16 cellular contexts compared by ENCODE assay signal in the genomic region with DNA sequence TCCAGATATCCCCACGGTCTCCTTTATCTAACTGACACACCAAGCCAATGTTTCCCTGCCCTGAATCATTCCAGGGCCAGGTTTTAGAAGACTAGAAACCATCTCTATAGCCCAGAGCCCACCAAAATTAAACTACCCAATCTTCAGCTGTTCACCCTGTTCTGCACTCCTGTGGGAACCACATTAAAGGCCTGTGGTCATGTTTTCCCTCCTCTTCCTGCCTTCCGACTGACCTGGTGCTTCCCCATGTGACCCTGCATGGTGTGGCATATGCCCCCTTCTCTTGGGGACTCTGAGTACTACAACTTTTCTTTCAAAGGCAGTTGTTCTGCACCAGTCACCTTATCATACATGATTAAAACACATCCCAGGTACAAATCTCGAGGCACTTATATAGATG.
"Had no signal": no experiment of that assay in that cellular context is flagged by ENCODE, and none has a peak within 500 bp of the region (broad histone marks: within the 10 kb centered on the region; RNA-seq: fewer than 3 reads in every experiment).

No MANE protein-coding gene starts in this region.

- H3K4me3 ChIP-seq: breast epithelium, heart right ventricle, left lung, stomach, vagina had no signal

- H3K27me3 ChIP-seq: breast epithelium, heart right ventricle, left lung, stomach, vagina had no signal

- H3K9me3 ChIP-seq: breast epithelium, left lung, stomach, vagina had no signal

- H3K36me3 ChIP-seq: breast epithelium, heart right ventricle, left lung, stomach, vagina had no signal

- H3K4me3 Mint-ChIP-seq: activated CD4-positive, alpha-beta T cell treated with anti-CD3 and anti-CD28 coated beads, Interleukin-2, amount 10 ng/mL, durations not matched to agents 7 days and 5 days; activated T-cell treated with anti-CD3 and anti-CD28 coated beads, Interleukin-2, amount 50 U/mL, for 72 hours; nephron progenitor cell had no signal

- H3K4me1 Mint-ChIP-seq: nephron progenitor cell had no signal

- H3K27ac Mint-ChIP-seq: activated CD4-positive, alpha-beta T cell treated with anti-CD3 and anti-CD28 coated beads, Interleukin-2, amount 10 ng/mL, durations not matched to agents 7 days and 5 days; activated T-cell treated with anti-CD3 and anti-CD28 coated beads, Interleukin-2, amount 50 U/mL, for 72 hours; nephron progenitor cell had no signal

- H3K4me1 ChIP-seq: breast epithelium, left lung, stomach, vagina had no signal

- H3K27ac ChIP-seq: breast epithelium, heart right ventricle, left lung, stomach, vagina had no signal

- ATAC-seq: activated T-cell treated with anti-CD3 and anti-CD28 coated beads, Interleukin-2, amount 50 U/mL, for 72 hours; esophagus mucosa; heart right ventricle; left lung had no signal

- H3K27me3 Mint-ChIP-seq: activated CD4-positive, alpha-beta T cell treated with anti-CD3 and anti-CD28 coated beads, Interleukin-2, amount 10 ng/mL, durations not matched to agents 7 days and 5 days had no signal

- DNase-seq: activated CD4-positive, alpha-beta T cell treated with anti-CD3 and anti-CD28 coated beads, Interleukin-2, amount 10 ng/mL, durations not matched to agents 7 days and 5 days; activated gamma-delta T cell; activated T-cell treated with anti-CD3 and anti-CD28 coated beads, Interleukin-2, amount 50 U/mL, for 72 hours; cerebellar nuclear complex; effector CD8-positive, alpha-beta T cell; heart right ventricle; left lung; midbrain; nephron progenitor cell; nucleus accumbens; posterior cingulate gyrus; stomach; trophoblast cell had no signal
